ENCODE assay signal across 9 cellular contexts in the genomic region with DNA sequence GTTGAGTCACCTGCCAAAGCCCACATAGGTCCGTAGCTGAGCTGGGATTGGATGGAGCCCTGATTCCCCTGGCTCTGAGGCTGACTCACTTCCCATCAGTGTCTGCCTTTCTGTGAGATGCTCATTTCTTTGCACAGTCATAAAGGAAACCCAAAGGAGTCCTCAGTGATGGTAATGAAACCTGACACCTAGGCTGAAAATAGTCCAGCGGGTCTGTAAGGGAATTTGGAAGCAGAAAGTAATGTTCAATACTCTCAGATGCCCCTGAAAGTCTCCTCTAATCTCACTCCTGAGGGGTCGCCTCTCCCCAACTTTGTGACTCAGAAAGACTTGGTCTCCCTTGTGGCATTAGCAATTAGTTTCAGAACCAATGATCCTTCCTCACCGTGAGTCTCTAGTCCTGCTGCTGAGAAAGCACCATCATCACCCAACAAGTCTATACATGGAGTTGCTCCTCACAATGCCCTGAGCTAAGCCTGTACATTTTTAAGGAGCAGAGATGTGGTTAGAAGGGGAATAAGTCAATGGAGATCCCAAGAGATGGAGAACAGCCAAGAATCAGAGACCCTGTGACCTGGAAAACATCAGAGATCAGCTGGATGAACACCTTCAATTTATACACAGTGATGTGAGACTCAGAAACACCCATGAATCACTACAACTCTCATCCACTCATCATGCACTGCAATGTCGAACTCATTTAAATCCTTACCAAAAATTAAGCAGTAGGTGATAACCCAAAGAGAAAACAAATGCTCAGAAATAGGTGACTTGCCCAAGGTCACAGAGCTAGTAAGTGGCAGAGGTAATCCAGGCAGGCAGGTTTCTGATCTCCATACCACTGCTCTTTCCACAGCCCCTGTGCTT.
DNase-seq lines count a peak whose midpoint lies in the region; ATAC-seq and TF ChIP-seq lines count a peak whose summit lies in the region.
"Had no signal": no experiment of that assay in that cellular context is flagged by ENCODE, and none has a peak within 500 bp of the region (broad histone marks: within the 10 kb centered on the region; RNA-seq: fewer than 3 reads in every experiment).

No MANE protein-coding gene starts in this region.

- no peak for TF ChIP-seq CTCF in CD8-positive, alpha-beta T cell (IDR thresholded peaks at IDR 0.05)
- TF ChIP-seq CTCF in esophagus squamous epithelium (IDR thresholded peaks at IDR 0.05): no peak

- no peak overlapping the region for H3K4me3 ChIP-seq in CD8-positive, alpha-beta T cell (ENCODE audit: low read depth, low read length)
- H3K4me3 ChIP-seq in esophagus squamous epithelium: no peak overlapping the region

- no peaks in the 10 kb centered on the region for H3K27me3 ChIP-seq in CD8-positive, alpha-beta T cell (ENCODE audit: insufficient read depth, low read length)
- no peaks in the 10 kb centered on the region for H3K27me3 ChIP-seq in esophagus squamous epithelium

- in situ Hi-C loops in ACHN (cut with HindIII; ENCODE audit: low pct_ligation_motif_present, low pct_unique_long_range_greater_than_20kb, low sequenced_read_pairs): no loop called here

- H3K36me3 Mint-ChIP-seq in CD8-positive, alpha-beta T cell: no peaks in the 10 kb centered on the region

- intact Hi-C loops in CD8-positive, alpha-beta T cell (cut with DNase I, micrococcal nuclease): loop anchor here in 1 of 2 experiments (10.0 kb wide), 1 partner anchor 1128 kb away; no protein-coding TSS in a partner anchor
- intact Hi-C loops in esophagus squamous epithelium (cut with DNase I): no loop called here

- DNase-seq in T1000 (lab: John Stamatoyannopoulos, UW) (peak; percentile 86), OCI-M2 (lab: John Stamatoyannopoulos, UW; ENCODE audit: unreplicated experiment) (no peak), esophagus squamous epithelium (lab: John Stamatoyannopoulos, UW) (no peak), ACHN (no peak)
- peak; percentile 72 for DNase-seq in stimulated activated CD4-positive, alpha-beta T cell treated with anti-CD3 and anti-CD28 coated beads, Interleukin-15, amount 100 ng/mL, for 24 hours
- DNase-seq in CD8-positive, alpha-beta T cell: no peak

- peaks cover 2% of the 10 kb centered on the region for H3K9me3 Mint-ChIP-seq in CD8-positive, alpha-beta T cell

- WGBS in esophagus squamous epithelium, 2 donors: 38 to 44% methylated on average over 5 of the region's 5 CpGs

- no peak for TF ChIP-seq POLR2A in esophagus squamous epithelium (IDR thresholded peaks at IDR 0.05)

- H3K4me3 Mint-ChIP-seq in CD8-positive, alpha-beta T cell: no peak overlapping the region

- H3K4me1 ChIP-seq in CD8-positive, alpha-beta T cell (ENCODE audit: insufficient read depth, low read length): no peaks in the 10 kb centered on the region
- H3K4me1 ChIP-seq in esophagus squamous epithelium: peaks cover 0 to 6% (median 0%) of the 10 kb centered on the region in 3 donors

- ATAC-seq in GM19328 (IDR thresholded peaks at IDR 0.05; ENCODE audit: unreplicated experiment): peak; percentile 89
- ATAC-seq in HG02852 (IDR thresholded peaks at IDR 0.05; ENCODE audit: unreplicated experiment): peak; percentile 98
- no peak for ATAC-seq in CD8-positive, alpha-beta T cell

- no peaks in the 10 kb centered on the region for H3K36me3 ChIP-seq in CD8-positive, alpha-beta T cell (ENCODE audit: insufficient read depth, low read length)
- no peaks in the 10 kb centered on the region for H3K36me3 ChIP-seq in esophagus squamous epithelium

- no peaks in the 10 kb centered on the region for H3K9me3 ChIP-seq in CD8-positive, alpha-beta T cell (ENCODE audit: low read length)
- peaks cover 0 to 2% (median 0%) of the 10 kb centered on the region in 3 donors for H3K9me3 ChIP-seq in esophagus squamous epithelium

- POLR2A ChIA-PET in CD8-positive, alpha-beta T cell (lab: Charles Lee): no interaction called here

- H3K27ac Mint-ChIP-seq in CD8-positive, alpha-beta T cell: no peak overlapping the region

- CTCF ChIA-PET in CD8-positive, alpha-beta T cell (lab: Charles Lee): no interaction called here

- H3K27ac ChIP-seq in CD8-positive, alpha-beta T cell (ENCODE audit: low read depth, low read length): no peak overlapping the region
- no peak overlapping the region for H3K27ac ChIP-seq in esophagus squamous epithelium
- H3K27ac ChIP-seq: KMS-11 had no signal

- H3K4me1 Mint-ChIP-seq in CD8-positive, alpha-beta T cell (ENCODE audit: low read depth): no peaks in the 10 kb centered on the region

- H3K27me3 Mint-ChIP-seq in CD8-positive, alpha-beta T cell (ENCODE audit: low read depth): no peaks in the 10 kb centered on the region

Comparison
In these comparisons a context has a peak if more than half of its experiments do, and no peak if none do; other contexts are left out.
1. DNase-seq: peak in T1000 (single experiment) and stimulated activated CD4-positive, alpha-beta T cell treated with anti-CD3 and anti-CD28 coated beads, Interleukin-15, amount 100 ng/mL, for 24 hours (single experiment); none in CD8-positive, alpha-beta T cell (0 of 7), OCI-M2 (single experiment), esophagus squamous epithelium (single experiment) and ACHN (single experiment).